In genomic region chr12:121503395-121503794, GRCh38 we compare ENCODE assay signal across 14 cellular contexts.
A peak's percentile ranks its signal among the peaks of the same experiment; 100 is the strongest.
DNase-seq lines count a peak whose midpoint lies in the region; ATAC-seq and TF ChIP-seq lines count a peak whose summit lies in the region.
"Had no signal": no experiment of that assay in that cellular context is flagged by ENCODE, and none has a peak within 500 bp of the region (broad histone marks: within the 10 kb centered on the region; RNA-seq: fewer than 3 reads in every experiment).

No MANE protein-coding gene starts in this region.

- no peaks in the 10 kb centered on the region for H3K36me3 Mint-ChIP-seq in activated naive CD4-positive, alpha-beta T cell treated with anti-CD3 and anti-CD28 coated beads for 36 hours (ENCODE audit: low read depth)
- H3K36me3 Mint-ChIP-seq in activated naive CD4-positive, alpha-beta T cell treated with anti-CD3 and anti-CD28 coated beads, Interleukin-2, amount 10 ng/mL, durations not matched to agents 7 days and 5 days = peaks cover 29% of the 10 kb centered on the region
- H3K36me3 Mint-ChIP-seq in WTC11 (peaks cover 34% of the 10 kb centered on the region), memory B cell (peaks cover 9% of the 10 kb centered on the region)
- H3K36me3 Mint-ChIP-seq in stimulated activated memory B cell treated with anti-CD40 and anti-IgM and Interleukin-4, amounts not matched to agents 10 μg/mL and 1 μg/mL and 100 μg/mL, for 72 hours = peaks cover 39% of the 10 kb centered on the region

- H3K27ac Mint-ChIP-seq in activated naive CD4-positive, alpha-beta T cell treated with anti-CD3 and anti-CD28 coated beads for 36 hours = peak overlapping the region; percentile 21
- no peak overlapping the region for H3K27ac Mint-ChIP-seq in activated naive CD4-positive, alpha-beta T cell treated with anti-CD3 and anti-CD28 coated beads, Interleukin-2, amount 10 ng/mL, durations not matched to agents 7 days and 5 days
- H3K27ac Mint-ChIP-seq in WTC11 (peak overlapping the region; percentile 63), memory B cell (peak overlapping the region; percentile 55)
- peak overlapping the region; percentile 23 for H3K27ac Mint-ChIP-seq in stimulated activated memory B cell treated with anti-CD40 and anti-IgM and Interleukin-4, amounts not matched to agents 10 μg/mL and 1 μg/mL and 100 μg/mL, for 72 hours

- POLR2A ChIA-PET in WTC11 (lab: Charles Lee) = interaction anchor here (0.6 to 0.7 kb wide), 2 partner anchors 27 to 33 kb away, joined by 4 to 5 read pairs; no protein-coding TSS in a partner anchor
- POLR2A ChIA-PET in RWPE1 (lab: Yijun Ruan, JAX; ENCODE audit: low non-redundant PET) = no interaction called here

- no peak for DNase-seq in activated naive CD4-positive, alpha-beta T cell treated with anti-CD3 and anti-CD28 coated beads for 36 hours
- DNase-seq in activated naive CD4-positive, alpha-beta T cell treated with anti-CD3 and anti-CD28 coated beads, Interleukin-2, amount 10 ng/mL, durations not matched to agents 7 days and 5 days = no peak
- DNase-seq in WTC11 (ENCODE audit: low spot score) = no peak
- DNase-seq in memory B cell (ENCODE audit: low spot score in 2 of 2) = no peak
- no peak for DNase-seq in RWPE1 (ENCODE audit: low spot score)
- DNase-seq in HuH-7.5 (ENCODE audit: low spot score) = no peak
- no peak for DNase-seq in NCI-H128 (lab: John Stamatoyannopoulos, UW; ENCODE audit: unreplicated experiment)
- DNase-seq: C1 segment of cervical spinal cord, Calu3, NCI-H146, NCI-H2107, NCI-H345, NCI-H69 had no signal

- H3K27ac ChIP-seq in RWPE1 = no peak overlapping the region

- ATAC-seq in WTC11 (no peak), memory B cell (ENCODE audit: low read depth) (no peak)
- ATAC-seq in stimulated activated memory B cell treated with anti-CD40 and anti-IgM and Interleukin-4, amounts not matched to agents 10 μg/mL and 1 μg/mL and 100 μg/mL, for 72 hours = no peak

- H3K9me3 Mint-ChIP-seq in activated naive CD4-positive, alpha-beta T cell treated with anti-CD3 and anti-CD28 coated beads for 36 hours = no peaks in the 10 kb centered on the region
- H3K9me3 Mint-ChIP-seq in activated naive CD4-positive, alpha-beta T cell treated with anti-CD3 and anti-CD28 coated beads, Interleukin-2, amount 10 ng/mL, durations not matched to agents 7 days and 5 days = no peaks in the 10 kb centered on the region
- no peaks in the 10 kb centered on the region for H3K9me3 Mint-ChIP-seq in WTC11
- H3K9me3 Mint-ChIP-seq in memory B cell = no peaks in the 10 kb centered on the region
- H3K9me3 Mint-ChIP-seq in stimulated activated memory B cell treated with anti-CD40 and anti-IgM and Interleukin-4, amounts not matched to agents 10 μg/mL and 1 μg/mL and 100 μg/mL, for 72 hours = no peaks in the 10 kb centered on the region

- no peak for TF ChIP-seq CTCF in WTC11 (IDR thresholded peaks at IDR 0.05)
- no peak for TF ChIP-seq CTCF in RWPE1 (conservative IDR thresholded peaks at IDR 0.05; ENCODE audit: low read depth)

- H3K4me1 Mint-ChIP-seq in activated naive CD4-positive, alpha-beta T cell treated with anti-CD3 and anti-CD28 coated beads for 36 hours (ENCODE audit: low read depth) = peaks cover 9% of the 10 kb centered on the region
- H3K4me1 Mint-ChIP-seq in activated naive CD4-positive, alpha-beta T cell treated with anti-CD3 and anti-CD28 coated beads, Interleukin-2, amount 10 ng/mL, durations not matched to agents 7 days and 5 days = peaks cover 4% of the 10 kb centered on the region
- H3K4me1 Mint-ChIP-seq in WTC11 (peaks cover 8% of the 10 kb centered on the region), memory B cell (peaks cover 6% of the 10 kb centered on the region)
- H3K4me1 Mint-ChIP-seq in stimulated activated memory B cell treated with anti-CD40 and anti-IgM and Interleukin-4, amounts not matched to agents 10 μg/mL and 1 μg/mL and 100 μg/mL, for 72 hours = peaks cover 30% of the 10 kb centered on the region

- no peak overlapping the region for H3K4me3 Mint-ChIP-seq in activated naive CD4-positive, alpha-beta T cell treated with anti-CD3 and anti-CD28 coated beads for 36 hours
- no peak overlapping the region for H3K4me3 Mint-ChIP-seq in activated naive CD4-positive, alpha-beta T cell treated with anti-CD3 and anti-CD28 coated beads, Interleukin-2, amount 10 ng/mL, durations not matched to agents 7 days and 5 days
- H3K4me3 Mint-ChIP-seq in WTC11 = no peak overlapping the region
- H3K4me3 Mint-ChIP-seq in memory B cell = no peak overlapping the region
- H3K4me3 Mint-ChIP-seq in stimulated activated memory B cell treated with anti-CD40 and anti-IgM and Interleukin-4, amounts not matched to agents 10 μg/mL and 1 μg/mL and 100 μg/mL, for 72 hours = no peak overlapping the region

- intact Hi-C loops in activated naive CD4-positive, alpha-beta T cell treated with anti-CD3 and anti-CD28 coated beads for 36 hours (cut with micrococcal nuclease) = no loop called here

- CTCF ChIA-PET in activated naive CD4-positive, alpha-beta T cell treated with anti-CD3 and anti-CD28 coated beads for 36 hours (lab: Charles Lee) = interaction anchor here (0.7 to 1.4 kb wide), 4 partner anchors 11 to 290 kb away, joined by 3 to 8 read pairs (median 4); partner anchors contain the start of gene RHOF
- CTCF ChIA-PET in activated naive CD4-positive, alpha-beta T cell treated with anti-CD3 and anti-CD28 coated beads, Interleukin-2, amount 10 ng/mL, durations not matched to agents 7 days and 5 days (lab: Charles Lee) = interaction anchor here (1.4 kb wide), 1 partner anchor 9 kb away, joined by 6 read pairs; no protein-coding TSS in a partner anchor
- CTCF ChIA-PET in WTC11 (lab: Charles Lee) (interaction anchor here (0.8 to 1.7 kb wide), 2 partner anchors 25 to 49 kb away, joined by 4 read pairs; no protein-coding TSS in a partner anchor), RWPE1 (lab: Yijun Ruan, JAX) (no interaction called here)

- no peaks in the 10 kb centered on the region for H3K27me3 Mint-ChIP-seq in activated naive CD4-positive, alpha-beta T cell treated with anti-CD3 and anti-CD28 coated beads for 36 hours (ENCODE audit: low read depth)
- no peaks in the 10 kb centered on the region for H3K27me3 Mint-ChIP-seq in activated naive CD4-positive, alpha-beta T cell treated with anti-CD3 and anti-CD28 coated beads, Interleukin-2, amount 10 ng/mL, durations not matched to agents 7 days and 5 days
- H3K27me3 Mint-ChIP-seq in WTC11 (ENCODE audit: low read depth) (no peaks in the 10 kb centered on the region), memory B cell (no peaks in the 10 kb centered on the region)
- no peaks in the 10 kb centered on the region for H3K27me3 Mint-ChIP-seq in stimulated activated memory B cell treated with anti-CD40 and anti-IgM and Interleukin-4, amounts not matched to agents 10 μg/mL and 1 μg/mL and 100 μg/mL, for 72 hours

TF ChIP-seq in WTC11, 78 proteins besides CTCF, POLR2A, EP300 and RAD21:
- no peak for TF ChIP-seq AR (CRISPR knock-in tag; IDR thresholded peaks at IDR 0.05)
- peak; percentile 56; the same call in 1 of the 2 replicates for TF ChIP-seq ZNF121 (CRISPR knock-in tag; IDR thresholded peaks at IDR 0.05)
